ENCODE assay signal across 20 cellular contexts in the genomic region with DNA sequence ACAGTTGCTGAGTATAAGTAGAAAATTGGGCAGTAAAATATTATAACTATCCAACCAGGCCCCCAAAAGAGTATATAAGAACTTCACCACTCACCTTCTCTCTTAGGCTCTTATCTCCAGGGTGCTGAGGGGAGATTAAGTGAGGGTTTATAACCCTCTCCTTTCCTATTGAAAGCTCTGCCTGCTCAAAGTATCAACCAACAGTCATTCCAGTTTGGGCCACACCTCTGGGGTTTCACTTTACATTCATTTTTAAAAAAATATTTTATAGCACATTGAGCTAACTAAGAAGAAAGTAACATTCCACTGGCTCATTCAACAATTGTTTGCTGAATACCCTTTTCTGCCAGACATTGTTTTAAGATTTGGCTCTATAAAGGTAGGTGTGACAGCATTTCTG.
"Had no signal": no experiment of that assay in that cellular context is flagged by ENCODE, and none has a peak within 500 bp of the region (broad histone marks: within the 10 kb centered on the region; RNA-seq: fewer than 3 reads in every experiment).

No MANE protein-coding gene starts in this region.

- FAIRE-seq: islet of Langerhans, kidney had no signal

- DNase-seq: hypothalamus; immature natural killer cell; kidney; left ventricle myocardium inferior; mesendoderm; naive thymus-derived CD4-positive, alpha-beta T cell; ovary; right lobe of liver; stimulated activated CD4-positive, alpha-beta T cell treated with anti-CD3 and anti-CD28 coated beads, Interleukin-12 subunit alpha, Interleukin-12 subunit beta, amount 100 ng/mL, for 4 hours; stimulated activated CD4-positive, alpha-beta T cell treated with anti-CD3 and anti-CD28 coated beads, Interleukin-15, amount 100 ng/mL, for 24 hours; stimulated activated CD4-positive, alpha-beta T cell treated with anti-CD3 and anti-CD28 coated beads, Interleukin-2, amount 100 ng/mL, for 24 hours; stimulated activated CD4-positive, alpha-beta T cell treated with anti-CD3 and anti-CD28 coated beads, Interleukin-4, amount 100 ng/mL, for 1 hour; stimulated activated naive B cell treated with anti-CD40 and anti-IgM and Interleukin-4, amounts not matched to agents 10 μg/mL and 1 μg/mL and 100 μg/mL, for 72 hours; stimulated activated naive CD8-positive, alpha-beta T cell treated with anti-CD3 and anti-CD28 coated beads, Interleukin-15, Interleukin-2, amounts not matched to agents 100 U/mL and 50 U/mL, for 24 hours; uterus had no signal

- H3K9me3 ChIP-seq: left ventricle myocardium inferior, ovary, right atrium auricular region, right lobe of liver, tibial nerve, uterus had no signal

- ATAC-seq: naive thymus-derived CD4-positive, alpha-beta T cell; natural killer cell treated with Interleukin-12 subunit alpha and Interleukin-12 subunit beta and Interleukin-15 and Interleukin-18, amount 100 ng/mL, for 72 hours; right lobe of liver; stimulated activated naive B cell treated with anti-CD40 and anti-IgM and Interleukin-4, amounts not matched to agents 10 μg/mL and 1 μg/mL and 100 μg/mL, for 72 hours; stimulated activated naive CD8-positive, alpha-beta T cell treated with anti-CD3 and anti-CD28 coated beads, Interleukin-15, Interleukin-2, amounts not matched to agents 100 U/mL and 50 U/mL, for 24 hours had no signal

- H3K27me3 ChIP-seq: ovary, right atrium auricular region, right lobe of liver, tibial nerve, uterus had no signal

- H3K4me1 ChIP-seq: left ventricle myocardium inferior, right atrium auricular region, right lobe of liver, tibial nerve, uterus had no signal

- H3K4me3 ChIP-seq: left ventricle myocardium inferior, lung, ovary, right atrium auricular region, right lobe of liver, tibial nerve, uterus had no signal

- H3K36me3 ChIP-seq: ovary, right atrium auricular region, right lobe of liver, uterus had no signal

- H3K27ac ChIP-seq: left ventricle myocardium inferior, ovary, right atrium auricular region, right lobe of liver, tibial nerve, uterus had no signal
